ENCODE assay signal across 8 cellular contexts in the genomic region with DNA sequence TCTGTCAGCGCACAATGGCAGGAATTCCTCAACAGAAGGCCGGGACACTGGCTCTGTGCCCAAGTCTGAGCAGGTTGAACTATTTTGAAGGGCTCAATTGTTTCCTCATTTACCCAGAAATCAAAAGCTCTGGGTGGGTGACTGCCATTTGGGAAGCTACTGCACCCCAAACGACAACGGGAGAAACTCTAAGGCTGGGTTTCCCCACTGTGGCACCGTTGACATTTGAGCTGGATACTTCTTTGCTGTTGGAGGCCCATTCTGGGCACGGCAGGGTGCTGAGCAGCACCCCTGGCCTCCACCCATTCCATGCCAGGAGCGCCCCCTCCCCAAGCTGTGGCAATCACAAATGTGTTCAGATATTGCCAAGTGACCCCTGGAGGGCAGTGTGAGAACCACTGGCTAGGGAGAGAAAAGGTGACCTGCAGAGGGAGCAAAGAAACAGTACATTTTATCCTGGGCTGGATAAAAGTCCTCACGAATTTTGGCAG.
A peak's percentile ranks its signal among the peaks of the same experiment; 100 is the strongest.
DNase-seq lines count a peak whose midpoint lies in the region; ATAC-seq and TF ChIP-seq lines count a peak whose summit lies in the region.

No MANE protein-coding gene starts in this region.

- H3K4me3 ChIP-seq in KMS-11 (IDR thresholded peaks at IDR 0.05; ENCODE audit: insufficient read depth, low read depth, low read length) (no peak overlapping the region), right atrium auricular region (no peak overlapping the region), testis (no peak overlapping the region)

- H3K79me2 ChIP-seq in KMS-11 (ENCODE audit: insufficient read depth, low read depth) = no peaks in the 10 kb centered on the region

- no peaks in the 10 kb centered on the region for H3K9me3 ChIP-seq in right atrium auricular region
- no peaks in the 10 kb centered on the region for H3K9me3 ChIP-seq in testis

- H4K20me1 ChIP-seq in KMS-11 (ENCODE audit: insufficient read depth) = no peaks in the 10 kb centered on the region

- peak; percentile 20 for DNase-seq in DMS114 treated with DMSO at 0.1 percent for 48 hours (lab: John Stamatoyannopoulos, UW; ENCODE audit: unreplicated experiment)
- peak; percentile 46 for DNase-seq in UCSD-AML1 (lab: John Stamatoyannopoulos, UW; ENCODE audit: unreplicated experiment)
- peak; percentile 46 for DNase-seq in right atrium auricular region (ENCODE audit: low spot score)
- DNase-seq in testis = peak; percentile 42
- DNase-seq in medulla oblongata (ENCODE audit: extremely low spot score) = no peak

- H3K27me3 ChIP-seq in KMS-11 (ENCODE audit: insufficient read depth, low read depth) = no peaks in the 10 kb centered on the region
- no peaks in the 10 kb centered on the region for H3K27me3 ChIP-seq in right atrium auricular region
- H3K27me3 ChIP-seq in testis = no peaks in the 10 kb centered on the region

- H3K9ac ChIP-seq in KMS-11 = no peak overlapping the region

- ATAC-seq in GM19351 (IDR thresholded peaks at IDR 0.05; ENCODE audit: unreplicated experiment) = no peak
- ATAC-seq in GM19455 (IDR thresholded peaks at IDR 0.05; ENCODE audit: unreplicated experiment) = no peak

- TF ChIP-seq CTCF in KMS-11 (conservative IDR thresholded peaks at IDR 0.05; ENCODE audit: low read depth, low read length) (peak; percentile 54), right atrium auricular region (IDR thresholded peaks at IDR 0.05) (peak in 1 of 2 donors; percentile 69), testis (IDR thresholded peaks at IDR 0.05) (peak in 2 of 3 experiments; percentile 46 to 64)

- 60 to 72% methylated on average over 8 of the region's 8 CpGs for WGBS in testis, 2 donors

- TF ChIP-seq POLR2A in testis (IDR thresholded peaks at IDR 0.05) = no peak

- H3K36me3 ChIP-seq in KMS-11 (ENCODE audit: insufficient read depth) = no peaks in the 10 kb centered on the region
- peaks cover 11% of the 10 kb centered on the region for H3K36me3 ChIP-seq in right atrium auricular region
- no peaks in the 10 kb centered on the region for H3K36me3 ChIP-seq in testis (ENCODE audit: low read depth, missing control alignments)

- H3K27ac ChIP-seq in KMS-11 = no peak overlapping the region
- no peak overlapping the region for H3K27ac ChIP-seq in right atrium auricular region
- no peak overlapping the region for H3K27ac ChIP-seq in testis

- intact Hi-C loops in testis (cut with DNase I; ENCODE audit: low total_unique reads) = loop anchor here (5.0 kb wide), 1 partner anchor 80 kb away; no protein-coding TSS in a partner anchor

- no peak overlapping the region for H3K4me2 ChIP-seq in KMS-11

- H2AFZ ChIP-seq in KMS-11 (ENCODE audit: low read depth) = no peak overlapping the region

- H3K4me1 ChIP-seq in KMS-11 (ENCODE audit: low read depth, poor library complexity, severe bottlenecking) (peaks cover 8% of the 10 kb centered on the region), right atrium auricular region (peaks cover 0 to 25% of the 10 kb centered on the region in 2 donors), testis (peaks cover 2% of the 10 kb centered on the region)
